1 cellular context compared by ENCODE assay signal in genomic region chr15:89680282-89680873, GRCh38.
TF ChIP-seq lines count a peak whose summit lies in the region.

No MANE protein-coding gene starts in this region.

TF ChIP-seq in HepG2, 621 proteins besides CTCF, POLR2A, EP300 and RAD21 (continued from another document and continues in another):
- TF ChIP-seq, protein P1, sequence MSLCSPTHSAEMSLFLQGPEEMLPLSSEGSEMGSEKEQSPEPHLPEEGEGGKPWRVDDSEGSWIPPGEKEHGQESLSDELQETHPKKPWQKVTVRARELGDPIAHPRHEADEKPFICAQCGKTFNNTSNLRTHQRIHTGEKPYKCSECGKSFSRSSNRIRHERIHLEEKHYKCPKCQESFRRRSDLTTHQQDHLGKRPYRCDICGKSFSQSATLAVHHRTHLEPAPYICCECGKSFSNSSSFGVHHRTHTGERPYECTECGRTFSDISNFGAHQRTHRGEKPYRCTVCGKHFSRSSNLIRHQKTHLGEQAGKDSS (CRISPR knock-in tag; IDR thresholded peaks at IDR 0.05; ENCODE audit: borderline replicate concordance, low read depth): no peak
- TF ChIP-seq ZNF468 (CRISPR knock-in tag; IDR thresholded peaks at IDR 0.05): no peak
- peak; percentile 94 for TF ChIP-seq ZHX1 (CRISPR knock-in tag; IDR thresholded peaks at IDR 0.05; ENCODE audit: low read depth)
- TF ChIP-seq ZNF33A (CRISPR knock-in tag; IDR thresholded peaks at IDR 0.05; ENCODE audit: borderline replicate concordance): no peak
- TF ChIP-seq HDAC6 (IDR thresholded peaks at IDR 0.05; ENCODE audit: low read depth, low read length): no peak
- no peak for TF ChIP-seq NRL (CRISPR knock-in tag; IDR thresholded peaks at IDR 0.05; ENCODE audit: borderline replicate concordance)
- no peak for TF ChIP-seq CENPX (CRISPR knock-in tag; IDR thresholded peaks at IDR 0.05)
- no peak for TF ChIP-seq ZNF232 (CRISPR knock-in tag; IDR thresholded peaks at IDR 0.05; ENCODE audit: borderline replicate concordance)
- no peak for TF ChIP-seq ZNF556 (CRISPR knock-in tag; IDR thresholded peaks at IDR 0.05; ENCODE audit: borderline replicate concordance)
- TF ChIP-seq GFI1 (CRISPR knock-in tag; IDR thresholded peaks at IDR 0.05; ENCODE audit: borderline replicate concordance): peak; percentile 85; the same call in 1 of the 2 replicates
- TF ChIP-seq, protein P2, sequence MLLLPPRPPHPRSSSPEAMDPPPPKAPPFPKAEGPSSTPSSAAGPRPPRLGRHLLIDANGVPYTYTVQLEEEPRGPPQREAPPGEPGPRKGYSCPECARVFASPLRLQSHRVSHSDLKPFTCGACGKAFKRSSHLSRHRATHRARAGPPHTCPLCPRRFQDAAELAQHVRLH (CRISPR knock-in tag; IDR thresholded peaks at IDR 0.05; ENCODE audit: borderline replicate concordance, low read depth): 0 out of 2 replicates have a peak, but pooled peaks have one; percentile 33
- no peak for TF ChIP-seq AGO1 (IDR thresholded peaks at IDR 0.05; ENCODE audit: low read depth, low read length, poor library complexity, severe bottlenecking)
- TF ChIP-seq ZNF530 (CRISPR knock-in tag; IDR thresholded peaks at IDR 0.05; ENCODE audit: low read depth): no peak
- TF ChIP-seq ZSCAN30 (CRISPR knock-in tag; IDR thresholded peaks at IDR 0.05): no peak
- no peak for TF ChIP-seq ZFP36 (IDR thresholded peaks at IDR 0.05; ENCODE audit: borderline replicate concordance, low read depth, low read length, partially characterized antibody)
- no peak for TF ChIP-seq ZNF747 (CRISPR knock-in tag; IDR thresholded peaks at IDR 0.05; ENCODE audit: borderline replicate concordance)
- no peak for TF ChIP-seq ZFP36L2 (CRISPR knock-in tag; IDR thresholded peaks at IDR 0.05)
- TF ChIP-seq GPN1 (CRISPR knock-in tag; IDR thresholded peaks at IDR 0.05; ENCODE audit: borderline replicate concordance): no peak
- TF ChIP-seq MED1 (CRISPR knock-in tag; IDR thresholded peaks at IDR 0.05): peak; percentile 47
- no peak for TF ChIP-seq ZNF768 (CRISPR knock-in tag; IDR thresholded peaks at IDR 0.05)
- no peak for TF ChIP-seq ZNF891 (CRISPR knock-in tag; IDR thresholded peaks at IDR 0.05)
- no peak for TF ChIP-seq FLYWCH1 (CRISPR knock-in tag; IDR thresholded peaks at IDR 0.05)
- TF ChIP-seq BCLAF1 (IDR thresholded peaks at IDR 0.05): no peak
- TF ChIP-seq DR1 (CRISPR knock-in tag; IDR thresholded peaks at IDR 0.05): no peak
- TF ChIP-seq, protein P3, sequence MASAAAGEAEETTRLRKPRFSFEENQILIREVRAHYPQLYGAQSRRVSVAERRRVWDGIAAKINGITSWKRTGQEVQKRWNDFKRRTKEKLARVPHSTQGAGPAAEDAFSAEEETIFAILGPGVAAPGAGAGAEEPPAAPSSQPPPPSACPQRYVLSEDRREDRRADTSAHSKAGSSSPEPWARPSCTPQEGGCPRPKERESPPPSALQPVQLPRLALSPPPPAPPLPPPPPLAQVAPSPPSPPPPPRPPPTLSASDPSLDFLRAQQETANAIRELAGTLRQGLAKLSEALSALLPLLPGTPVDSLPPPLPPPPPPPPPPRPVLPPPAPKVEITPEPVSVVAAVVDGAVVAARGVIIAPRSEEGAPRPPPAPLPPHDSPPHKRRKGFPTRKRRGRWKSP (CRISPR knock-in tag; IDR thresholded peaks at IDR 0.05): no peak
- TF ChIP-seq ZNF614 (CRISPR knock-in tag; IDR thresholded peaks at IDR 0.05; ENCODE audit: borderline replicate concordance): peak; percentile 38; the same call in 1 of the 2 replicates
- TF ChIP-seq IKZF5 (CRISPR knock-in tag; IDR thresholded peaks at IDR 0.05): 0 out of 2 replicates have a peak, but pooled peaks have one; percentile 44
- TF ChIP-seq ZMYM4 (CRISPR knock-in tag; IDR thresholded peaks at IDR 0.05): peak; percentile 68
- no peak for TF ChIP-seq U2AF1 (optimal IDR thresholded peaks at IDR 0.05; ENCODE audit: low read depth, low read length)
- no peak for TF ChIP-seq ZNF160 (CRISPR knock-in tag; IDR thresholded peaks at IDR 0.05)
- TF ChIP-seq CHCHD3 (CRISPR knock-in tag; IDR thresholded peaks at IDR 0.05): no peak
- no peak for TF ChIP-seq HNRNPUL1 (IDR thresholded peaks at IDR 0.05; ENCODE audit: low read depth, low read length)
- TF ChIP-seq ZNF883 (CRISPR knock-in tag; IDR thresholded peaks at IDR 0.05; ENCODE audit: not compliant biosample characterization): no peak
- TF ChIP-seq, protein P4, sequence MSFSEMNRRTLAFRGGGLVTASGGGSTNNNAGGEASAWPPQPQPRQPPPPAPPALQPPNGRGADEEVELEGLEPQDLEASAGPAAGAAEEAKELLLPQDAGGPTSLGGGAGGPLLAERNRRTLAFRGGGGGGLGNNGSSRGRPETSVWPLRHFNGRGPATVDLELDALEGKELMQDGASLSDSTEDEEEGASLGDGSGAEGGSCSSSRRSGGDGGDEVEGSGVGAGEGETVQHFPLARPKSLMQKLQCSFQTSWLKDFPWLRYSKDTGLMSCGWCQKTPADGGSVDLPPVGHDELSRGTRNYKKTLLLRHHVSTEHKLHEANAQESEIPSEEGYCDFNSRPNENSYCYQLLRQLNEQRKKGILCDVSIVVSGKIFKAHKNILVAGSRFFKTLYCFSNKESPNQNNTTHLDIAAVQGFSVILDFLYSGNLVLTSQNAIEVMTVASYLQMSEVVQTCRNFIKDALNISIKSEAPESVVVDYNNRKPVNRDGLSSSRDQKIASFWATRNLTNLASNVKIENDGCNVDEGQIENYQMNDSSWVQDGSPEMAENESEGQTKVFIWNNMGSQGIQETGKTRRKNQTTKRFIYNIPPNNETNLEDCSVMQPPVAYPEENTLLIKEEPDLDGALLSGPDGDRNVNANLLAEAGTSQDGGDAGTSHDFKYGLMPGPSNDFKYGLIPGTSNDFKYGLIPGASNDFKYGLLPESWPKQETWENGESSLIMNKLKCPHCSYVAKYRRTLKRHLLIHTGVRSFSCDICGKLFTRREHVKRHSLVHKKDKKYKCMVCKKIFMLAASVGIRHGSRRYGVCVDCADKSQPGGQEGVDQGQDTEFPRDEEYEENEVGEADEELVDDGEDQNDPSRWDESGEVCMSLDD (CRISPR knock-in tag; IDR thresholded peaks at IDR 0.05; ENCODE audit: borderline replicate concordance): no peak
- TF ChIP-seq ATF6 (CRISPR knock-in tag; conservative IDR thresholded peaks at IDR 0.05): no peak
- no peak for TF ChIP-seq SMARCE1 (IDR thresholded peaks at IDR 0.05; ENCODE audit: borderline replicate concordance)
- TF ChIP-seq JARID2 (CRISPR knock-in tag; IDR thresholded peaks at IDR 0.05; ENCODE audit: insufficient replicate concordance): no peak
- no peak for TF ChIP-seq ZNF674 (CRISPR knock-in tag; IDR thresholded peaks at IDR 0.05; ENCODE audit: low read depth)
- TF ChIP-seq NCOR1 (IDR thresholded peaks at IDR 0.05; ENCODE audit: borderline replicate concordance, low read length): peak; percentile 76
- TF ChIP-seq, protein P5, sequence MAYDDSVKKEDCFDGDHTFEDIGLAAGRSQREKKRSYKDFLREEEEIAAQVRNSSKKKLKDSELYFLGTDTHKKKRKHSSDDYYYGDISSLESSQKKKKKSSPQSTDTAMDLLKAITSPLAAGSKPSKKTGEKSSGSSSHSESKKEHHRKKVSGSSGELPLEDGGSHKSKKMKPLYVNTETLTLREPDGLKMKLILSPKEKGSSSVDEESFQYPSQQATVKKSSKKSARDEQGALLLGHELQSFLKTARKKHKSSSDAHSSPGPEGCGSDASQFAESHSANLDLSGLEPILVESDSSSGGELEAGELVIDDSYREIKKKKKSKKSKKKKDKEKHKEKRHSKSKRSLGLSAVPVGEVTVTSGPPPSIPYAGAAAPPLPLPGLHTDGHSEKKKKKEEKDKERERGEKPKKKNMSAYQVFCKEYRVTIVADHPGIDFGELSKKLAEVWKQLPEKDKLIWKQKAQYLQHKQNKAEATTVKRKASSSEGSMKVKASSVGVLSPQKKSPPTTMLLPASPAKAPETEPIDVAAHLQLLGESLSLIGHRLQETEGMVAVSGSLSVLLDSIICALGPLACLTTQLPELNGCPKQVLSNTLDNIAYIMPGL (CRISPR knock-in tag; IDR thresholded peaks at IDR 0.05; ENCODE audit: borderline replicate concordance in 1 of 2, low read depth in 1 of 2): no peak
- peak; percentile 100 for TF ChIP-seq PPARG (CRISPR knock-in tag; conservative IDR thresholded peaks at IDR 0.05)
- no peak for TF ChIP-seq ZNF343 (CRISPR knock-in tag; IDR thresholded peaks at IDR 0.05)
- TF ChIP-seq, protein P6, sequence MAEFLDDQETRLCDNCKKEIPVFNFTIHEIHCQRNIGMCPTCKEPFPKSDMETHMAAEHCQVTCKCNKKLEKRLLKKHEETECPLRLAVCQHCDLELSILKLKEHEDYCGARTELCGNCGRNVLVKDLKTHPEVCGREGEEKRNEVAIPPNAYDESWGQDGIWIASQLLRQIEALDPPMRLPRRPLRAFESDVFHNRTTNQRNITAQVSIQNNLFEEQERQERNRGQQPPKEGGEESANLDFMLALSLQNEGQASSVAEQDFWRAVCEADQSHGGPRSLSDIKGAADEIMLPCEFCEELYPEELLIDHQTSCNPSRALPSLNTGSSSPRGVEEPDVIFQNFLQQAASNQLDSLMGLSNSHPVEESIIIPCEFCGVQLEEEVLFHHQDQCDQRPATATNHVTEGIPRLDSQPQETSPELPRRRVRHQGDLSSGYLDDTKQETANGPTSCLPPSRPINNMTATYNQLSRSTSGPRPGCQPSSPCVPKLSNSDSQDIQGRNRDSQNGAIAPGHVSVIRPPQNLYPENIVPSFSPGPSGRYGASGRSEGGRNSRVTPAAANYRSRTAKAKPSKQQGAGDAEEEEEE (CRISPR knock-in tag; IDR thresholded peaks at IDR 0.05; ENCODE audit: borderline replicate concordance): no peak
- no peak for TF ChIP-seq RBM39 (IDR thresholded peaks at IDR 0.05; ENCODE audit: low read depth, low read length, poor library complexity, severe bottlenecking)
- TF ChIP-seq TOE1 (CRISPR knock-in tag; IDR thresholded peaks at IDR 0.05): no peak
- TF ChIP-seq ZMYM2 (CRISPR knock-in tag; IDR thresholded peaks at IDR 0.05): 0 out of 2 replicates have a peak, but pooled peaks have one; percentile 22
- no peak for TF ChIP-seq AKAP8 (CRISPR knock-in tag; IDR thresholded peaks at IDR 0.05)
- no peak for TF ChIP-seq ZNF670 (CRISPR knock-in tag; IDR thresholded peaks at IDR 0.05; ENCODE audit: borderline replicate concordance)
- no peak for TF ChIP-seq GZF1 (CRISPR knock-in tag; IDR thresholded peaks at IDR 0.05)
- no peak for TF ChIP-seq ZNF879 (CRISPR knock-in tag; IDR thresholded peaks at IDR 0.05)
- TF ChIP-seq XBP1 (CRISPR knock-in tag; IDR thresholded peaks at IDR 0.05): no peak
